ENCODE assay signal across 17 cellular contexts in the genomic region with DNA sequence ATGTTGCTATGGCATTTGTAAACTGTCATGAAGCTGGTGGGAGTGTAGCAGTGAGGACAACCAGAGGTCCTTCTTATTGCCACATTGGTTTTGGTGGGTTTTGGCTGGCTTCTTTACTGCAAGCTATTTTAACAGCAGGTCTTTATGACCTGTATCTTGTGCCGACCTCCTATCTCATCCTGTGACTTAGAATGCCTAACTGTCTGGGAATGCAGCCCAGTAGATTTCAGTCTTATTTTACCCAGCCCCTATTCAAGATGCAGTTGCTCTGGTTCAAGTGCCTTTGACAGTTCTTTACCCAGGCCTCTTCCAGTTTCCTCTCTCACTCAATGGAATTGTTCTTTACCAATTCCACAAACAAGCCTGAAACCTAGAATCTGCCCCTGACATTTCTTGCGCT.
"Had no signal": no experiment of that assay in that cellular context is flagged by ENCODE, and none has a peak within 500 bp of the region (broad histone marks: within the 10 kb centered on the region; RNA-seq: fewer than 3 reads in every experiment).

No MANE protein-coding gene starts in this region.

- ATAC-seq: activated naive CD4-positive, alpha-beta T cell treated with anti-CD3 and anti-CD28 coated beads, Interleukin-2, amount 50 U/mL, for 72 hours; activated T-helper 17 cell treated with anti-CD3 and anti-CD28 coated beads, Interleukin-2, amount 50 U/mL, for 72 hours; left ventricle myocardium superior; mucosa of descending colon; naive thymus-derived CD4-positive, alpha-beta T cell; T-cell had no signal

- DNase-seq: activated CD4-positive, alpha-beta T cell treated with anti-CD3 and anti-CD28 coated beads for 1 hour; activated T-cell treated with anti-CD3 and anti-CD28 coated beads, Interleukin-2, amount 50 U/mL, for 1 hour; cerebellar nuclear complex; foreskin fibroblast; mucosa of descending colon; naive thymus-derived CD4-positive, alpha-beta T cell; posterior cingulate gyrus; spleen; stimulated activated CD4-positive, alpha-beta T cell treated with anti-CD3 and anti-CD28 coated beads, Interleukin-4, amount 100 ng/mL, for 24 hours; substantia nigra; T-cell; tibial artery; WERI-Rb-1 had no signal

- H3K4me3 ChIP-seq: ascending aorta, mucosa of descending colon, spleen, tibial artery had no signal
